ENCODE assay signal across 8 cellular contexts in genomic region chr9:67722460-67723090, GRCh38.
DNase-seq lines count a peak whose midpoint lies in the region; ATAC-seq and TF ChIP-seq lines count a peak whose summit lies in the region.
"Not testable (repeated sequence)": the region's sequence is repeated elsewhere in the genome, so short reads cannot be mapped to it uniquely, and the experiment has no call there.

No MANE protein-coding gene starts in this region.

- intact Hi-C loops in Right ventricle myocardium inferior (cut with DNase I): not testable (repeated sequence)

- not testable (repeated sequence) for H3K4me3 Mint-ChIP-seq in WTC11

- H3K27me3 Mint-ChIP-seq in WTC11 (ENCODE audit: low read depth): not testable (repeated sequence)

- POLR2A ChIA-PET in WTC11 (lab: Charles Lee): not testable (repeated sequence)

- not testable (repeated sequence) for H3K9me3 Mint-ChIP-seq in WTC11

- CTCF ChIA-PET in WTC11 (lab: Charles Lee): not testable (repeated sequence)

- not testable (repeated sequence) for DNase-seq in WTC11 (ENCODE audit: low spot score); Right ventricle myocardium inferior (ENCODE audit: missing footprints); omental fat pad (ENCODE audit: low spot score)

- TF ChIP-seq CTCF in WTC11 (IDR thresholded peaks at IDR 0.05); omental fat pad (IDR thresholded peaks at IDR 0.05): not testable (repeated sequence)

- H3K36me3 Mint-ChIP-seq in WTC11: not testable (repeated sequence)

- ATAC-seq in GM18498 (IDR thresholded peaks at IDR 0.05; ENCODE audit: unreplicated experiment) (peak; percentile 71), GM19351 (IDR thresholded peaks at IDR 0.05; ENCODE audit: unreplicated experiment) (peak; percentile 86), GM21619 (IDR thresholded peaks at IDR 0.05; ENCODE audit: unreplicated experiment) (peak; percentile 86), HG02885 (IDR thresholded peaks at IDR 0.05; ENCODE audit: poor library complexity, unreplicated experiment) (peak; percentile 81), HG03354 (IDR thresholded peaks at IDR 0.05; ENCODE audit: poor library complexity, severe bottlenecking, unreplicated experiment) (peak; percentile 80), WTC11 (peak; percentile 85), Right ventricle myocardium inferior (peak; percentile 85), omental fat pad (ENCODE audit: low FRiP score) (peak; percentile 88)

- H3K27ac Mint-ChIP-seq in WTC11: not testable (repeated sequence)

- H3K4me1 Mint-ChIP-seq in WTC11: not testable (repeated sequence)
